Comparison of ENCODE assay signal across 8 cellular contexts in the genomic region with DNA sequence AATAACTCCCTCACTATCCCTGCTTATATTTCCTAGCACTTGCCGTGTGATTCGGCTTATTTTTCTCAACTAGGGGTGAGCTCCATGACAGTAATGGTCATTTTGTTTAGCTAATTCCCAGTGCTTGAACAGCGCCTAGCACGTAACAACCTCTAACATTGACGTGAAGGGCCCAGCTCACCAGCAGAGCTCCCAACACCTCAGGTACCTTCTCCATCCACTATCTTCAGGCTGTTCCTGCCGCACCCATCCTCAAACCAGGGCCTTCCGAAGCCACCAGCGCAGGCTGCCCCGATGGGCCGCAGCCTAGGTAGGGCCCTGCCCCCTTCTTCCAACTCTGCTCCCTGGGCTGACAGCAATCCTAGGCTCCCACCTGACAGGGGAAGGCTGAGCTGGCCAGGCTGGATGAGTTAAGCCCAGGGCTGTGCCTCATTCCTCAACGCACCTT. TPM values are rescaled to one million over a fixed set of nuclear protein-coding genes. Genes with fewer than 3 reads are reported as not detected.
DNase-seq lines count a peak whose midpoint lies in the region; ATAC-seq lines count a peak whose summit lies in the region.

No MANE protein-coding gene starts in this region.

- ATAC-seq in activated T-cell treated with anti-CD3 and anti-CD28 coated beads, Interleukin-2, amount 50 U/mL, for 4 hours: no peak
- ATAC-seq in GM18520 (IDR thresholded peaks at IDR 0.05; ENCODE audit: unreplicated experiment): no peak

- peaks cover 6% of the 10 kb centered on the region for H3K27me3 Mint-ChIP-seq in activated T-cell treated with anti-CD3 and anti-CD28 coated beads, Interleukin-2, amount 50 U/mL, for 4 hours (ENCODE audit: low read depth)
- H3K27me3 Mint-ChIP-seq in activated naive CD8-positive, alpha-beta T cell treated with anti-CD3 and anti-CD28 coated beads for 36 hours: no peaks in the 10 kb centered on the region

- no peaks in the 10 kb centered on the region for H3K9me3 Mint-ChIP-seq in activated T-cell treated with anti-CD3 and anti-CD28 coated beads, Interleukin-2, amount 50 U/mL, for 4 hours
- H3K9me3 Mint-ChIP-seq in activated naive CD8-positive, alpha-beta T cell treated with anti-CD3 and anti-CD28 coated beads for 36 hours: no peaks in the 10 kb centered on the region

- DNase-seq in activated T-cell treated with anti-CD3 and anti-CD28 coated beads, Interleukin-2, amount 50 U/mL, for 4 hours: no peak
- no peak for DNase-seq in activated T-cell treated with anti-CD3 and anti-CD28 coated beads, Interleukin-2, amount 50 U/mL, for 1 hour
- DNase-seq in activated naive CD8-positive, alpha-beta T cell treated with anti-CD3 and anti-CD28 coated beads for 36 hours: no peak
- DNase-seq in hepatic stellate cell (ENCODE audit: low spot score) (peak; percentile 30), skeletal muscle cell (ENCODE audit: low read depth) (no peak), foreskin melanocyte (no peak), OCI-M1 (lab: John Stamatoyannopoulos, UW) (no peak)

- peaks cover 35% of the 10 kb centered on the region for H3K36me3 Mint-ChIP-seq in activated T-cell treated with anti-CD3 and anti-CD28 coated beads, Interleukin-2, amount 50 U/mL, for 4 hours (ENCODE audit: insufficient read depth)
- H3K36me3 Mint-ChIP-seq in activated naive CD8-positive, alpha-beta T cell treated with anti-CD3 and anti-CD28 coated beads for 36 hours: peaks cover 49% of the 10 kb centered on the region

- peak overlapping the region; percentile 97 for H3K4me3 Mint-ChIP-seq in activated T-cell treated with anti-CD3 and anti-CD28 coated beads, Interleukin-2, amount 50 U/mL, for 4 hours
- H3K4me3 Mint-ChIP-seq in activated naive CD8-positive, alpha-beta T cell treated with anti-CD3 and anti-CD28 coated beads for 36 hours: peak overlapping the region; percentile 98

- peaks cover 32% of the 10 kb centered on the region for H3K4me1 Mint-ChIP-seq in activated T-cell treated with anti-CD3 and anti-CD28 coated beads, Interleukin-2, amount 50 U/mL, for 4 hours (ENCODE audit: low read depth)
- H3K4me1 Mint-ChIP-seq in activated naive CD8-positive, alpha-beta T cell treated with anti-CD3 and anti-CD28 coated beads for 36 hours: peaks cover 34% of the 10 kb centered on the region

- peak overlapping the region; percentile 96 for H3K27ac Mint-ChIP-seq in activated naive CD8-positive, alpha-beta T cell treated with anti-CD3 and anti-CD28 coated beads for 36 hours

- peak overlapping the region; percentile 99 for H3K4me3 ChIP-seq in skeletal muscle cell (ENCODE audit: low read depth, low read length)

RNA-seq across cellular contexts. Expression of a gene that starts 0.8 kb away (rescaled TPM):
- 1,000 to 10,000 TPM; 2,990 to 3,578 (median 3,066) TPM for total RNA-seq in activated T-cell treated with anti-CD3 and anti-CD28 coated beads, Interleukin-2, amount 50 U/mL, for 4 hours
- 1,000 to 10,000 TPM; 2,631 to 2,669 TPM for total RNA-seq in activated naive CD8-positive, alpha-beta T cell treated with anti-CD3 and anti-CD28 coated beads for 36 hours
